1 cellular context compared by ENCODE assay signal in genomic region chr7:151009340-151010001, GRCh38.
TF ChIP-seq lines count a peak whose summit lies in the region.

No MANE protein-coding gene starts in this region.

TF ChIP-seq in K562, 482 proteins besides CTCF, POLR2A, EP300 and RAD21 (continues in another document):
- TF ChIP-seq RBM39 (optimal IDR thresholded peaks at IDR 0.05; ENCODE audit: low read depth, low read length) (no peak), TRIM24 (IDR thresholded peaks at IDR 0.05) (no peak), ZBTB33 (CRISPR knock-in tag; IDR thresholded peaks at IDR 0.05) (no peak), CREM (IDR thresholded peaks at IDR 0.05; ENCODE audit: low read depth) (0 out of 2 replicates have a peak, but pooled peaks have one; percentile 26), RNF219 (CRISPR knock-in tag; IDR thresholded peaks at IDR 0.05) (no peak), ZKSCAN8 (CRISPR knock-in tag; IDR thresholded peaks at IDR 0.05) (0 out of 2 replicates have a peak, but pooled peaks have one; percentile 19), ZEB2 (IDR thresholded peaks at IDR 0.05) (no peak), CTCFL (IDR thresholded peaks at IDR 0.05; ENCODE audit: borderline replicate concordance, insufficient read depth, low read depth, low read length, poor library complexity, severe bottlenecking) (peak; percentile 25), MCM5 (IDR thresholded peaks at IDR 0.05; ENCODE audit: low read depth) (no peak), ZNF740 (CRISPR knock-in tag; IDR thresholded peaks at IDR 0.05) (no peak; the same call in 1 of the 2 replicates), ZNF740 (tag; IDR thresholded peaks at IDR 0.05) (peak in 1 of 2 experiments; percentile 39; a peak in 1 of 4 replicates), E2F6 (IDR thresholded peaks at IDR 0.05; ENCODE audit: borderline replicate concordance in 1 of 2, extremely low read depth in 1 of 2, insufficient read depth in 1 of 2, insufficient read length in 1 of 2, low read depth in 1 of 2, low read length in 1 of 2, poor library complexity in 1 of 2, severe bottlenecking in 1 of 2) (peak in 1 of 2 experiments; percentile 14), NFIC (IDR thresholded peaks at IDR 0.05) (peak; percentile 24; the same call in 1 of the 2 replicates), ZNF133 (CRISPR knock-in tag; IDR thresholded peaks at IDR 0.05) (0 out of 2 replicates have a peak, but pooled peaks have one; percentile 45), LARP7 (IDR thresholded peaks at IDR 0.05) (0 out of 2 replicates have a peak, but pooled peaks have one; percentile 20), MYC (IDR thresholded peaks at IDR 0.05; ENCODE audit: low read depth, low read length) (peak; percentile 7; the same call in 1 of the 2 replicates), MYC (CRISPR knock-in tag; IDR thresholded peaks at IDR 0.05; ENCODE audit: borderline replicate concordance, low read depth) (no peak), ZNF830 (CRISPR knock-in tag; IDR thresholded peaks at IDR 0.05) (0 out of 2 replicates have a peak, but pooled peaks have one; percentile 68), ZNF274 (IDR thresholded peaks at IDR 0.05; ENCODE audit: borderline replicate concordance, low read depth, low read length) (0 out of 2 replicates have a peak, but pooled peaks have one; percentile 3), RB1 (IDR thresholded peaks at IDR 0.05; ENCODE audit: low read depth) (peak; percentile 86), SRF (CRISPR knock-in tag; IDR thresholded peaks at IDR 0.05) (0 out of 4 replicates have a peak, but pooled peaks of 1 of the 2 experiments have one; percentile 34), YY1 (IDR thresholded peaks at IDR 0.05; ENCODE audit: borderline replicate concordance in 1 of 3, control insufficient read depth in 1 of 3, extremely low read depth in 1 of 3, insufficient read depth in 3 of 3, insufficient read length in 1 of 3, insufficient replicate concordance in 2 of 3, low read depth in 1 of 3, low read length in 2 of 3) (peak in 2 of 3 experiments; percentile 17 to 23), SMC3 (conservative IDR thresholded peaks at IDR 0.05; ENCODE audit: insufficient read depth, low read depth, low read length) (peak; percentile 20; the same call in 1 of the 2 replicates), USF2 (CRISPR knock-in tag; IDR thresholded peaks at IDR 0.05) (no peak), GTF2A2 (tag; IDR thresholded peaks at IDR 0.05) (no peak), CCNT2 (IDR thresholded peaks at IDR 0.05; ENCODE audit: borderline replicate concordance, extremely low read depth, insufficient read length, low read depth, low read length) (peak; percentile 31), ZNF592 (IDR thresholded peaks at IDR 0.05) (peak; percentile 9), REST (CRISPR knock-in tag; IDR thresholded peaks at IDR 0.05; ENCODE audit: low read depth) (no peak), HDAC1 (IDR thresholded peaks at IDR 0.05) (0 out of 4 replicates have a peak, but pooled peaks of 1 of the 2 experiments have one; percentile 15), SAFB (IDR thresholded peaks at IDR 0.05; ENCODE audit: borderline replicate concordance, low read depth, low read length) (peak; percentile 87)
